9 cellular contexts compared by ENCODE assay signal in the genomic region with DNA sequence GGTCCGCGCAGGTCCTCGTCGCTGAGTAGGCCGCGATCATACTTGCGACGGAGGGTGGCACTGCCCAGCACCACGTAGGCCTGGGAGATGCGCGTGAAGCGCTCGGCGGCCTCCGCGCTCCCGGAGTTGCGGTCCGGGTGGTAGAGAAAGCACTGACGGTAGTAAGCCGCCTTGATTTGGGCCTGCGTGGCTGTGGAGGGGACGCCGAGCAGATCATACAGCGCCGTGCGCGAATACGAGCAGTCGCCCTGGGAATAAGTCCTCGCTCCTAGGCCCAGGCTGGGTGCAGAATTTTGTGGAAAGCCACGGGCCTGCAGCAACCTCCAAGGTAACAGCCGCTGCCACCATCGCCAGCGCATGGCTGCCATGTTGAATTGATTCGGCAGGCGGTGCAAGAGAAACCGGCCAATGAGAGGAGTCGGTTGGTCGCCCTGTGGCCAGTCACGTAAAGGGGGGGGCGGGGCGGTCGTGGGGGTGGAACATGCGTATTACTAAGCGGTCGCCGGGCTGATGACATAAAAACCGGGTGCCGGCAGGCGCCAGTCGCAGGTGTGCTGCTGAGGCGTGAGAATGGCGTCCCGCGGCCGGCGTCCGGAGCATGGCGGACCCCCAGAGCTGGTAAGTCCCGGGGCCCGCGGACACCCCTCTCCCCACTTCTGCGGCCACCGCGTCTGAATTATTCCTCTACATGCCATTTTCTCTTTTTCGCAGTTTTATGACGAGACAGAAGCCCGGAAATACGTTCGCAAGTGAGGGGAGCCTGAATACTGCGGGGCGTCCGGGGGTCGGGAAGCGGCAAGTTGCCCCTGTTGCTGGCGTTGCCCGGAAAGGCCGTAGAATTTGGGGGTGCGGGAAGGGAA. TPM values are rescaled to one million over a fixed set of nuclear protein-coding genes. Genes with fewer than 3 reads are reported as not detected.
A peak's percentile ranks its signal among the peaks of the same experiment; 100 is the strongest.
DNase-seq lines count a peak whose midpoint lies in the region; ATAC-seq, FAIRE-seq and TF ChIP-seq lines count a peak whose summit lies in the region.
"Had no signal": no experiment of that assay in that cellular context is flagged by ENCODE, and none has a peak within 500 bp of the region (broad histone marks: within the 10 kb centered on the region; RNA-seq: fewer than 3 reads in every experiment).

A gene with protein sequence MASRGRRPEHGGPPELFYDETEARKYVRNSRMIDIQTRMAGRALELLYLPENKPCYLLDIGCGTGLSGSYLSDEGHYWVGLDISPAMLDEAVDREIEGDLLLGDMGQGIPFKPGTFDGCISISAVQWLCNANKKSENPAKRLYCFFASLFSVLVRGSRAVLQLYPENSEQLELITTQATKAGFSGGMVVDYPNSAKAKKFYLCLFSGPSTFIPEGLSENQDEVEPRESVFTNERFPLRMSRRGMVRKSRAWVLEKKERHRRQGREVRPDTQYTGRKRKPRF (plus strand): TSS at position 542 of the 860 bp plus-strand sequence. CDS start 29 bp downstream, at position 571.
A gene (minus strand): TSS at position 398 of the 860 bp plus-strand sequence. CDS start 30 bp downstream, at position 368.

- DNase-seq in C1 segment of cervical spinal cord (lab: John Stamatoyannopoulos, UW) (peak; percentile 65 to 96 (median 92)), NCI-H526 treated with DMSO at 0.1 percent for 48 hours (lab: John Stamatoyannopoulos, UW) (peak; percentile 92), dedifferentiated amniotic fluid mesenchymal stem cell (ENCODE audit: extremely low spot score) (peak; percentile 94), HepG2 (ENCODE audit: low spot score) (peak; percentile 91)
- DNase-seq in activated CD4-positive, alpha-beta T cell treated with anti-CD3 and anti-CD28 coated beads, Interleukin-2, amount 50 U/mL, for 1 hour, result peak; percentile 99
- DNase-seq in stimulated activated CD4-positive, alpha-beta T cell treated with anti-CD3 and anti-CD28 coated beads, Interleukin-2, amount 100 ng/mL, for 48 hours, result peak; percentile 94

- peak; percentile 68 for FAIRE-seq in HepG2 (lab: Jason Lieb, UNC)
- FAIRE-seq: islet of Langerhans had no signal

- POLR2A ChIA-PET in HepG2 (lab: Yijun Ruan, JAX), result interaction anchor here (1.0 to 1.6 kb wide), 5 partner anchors 14 to 60 kb away, joined by 3 to 9 read pairs (median 4); a partner anchor contains a TSS

- peak within 1 kb of the TSS; percentile 86 for H3K9ac ChIP-seq in HepG2 (ENCODE audit: insufficient read depth, low read depth, low read length)

- no peaks in the 10 kb centered on the region; a peak in 1 of 5 replicates for H3K27me3 ChIP-seq in HepG2 (ENCODE audit: control insufficient read depth in 1 of 2, insufficient read depth in 2 of 2, low read length in 2 of 2)

- intact Hi-C loops in HepG2 (cut with micrococcal nuclease; ENCODE audit: unreplicated experiment), result loop anchor here (2.0 to 5.0 kb wide), 2 partner anchors 16 to 34 kb away; a partner anchor contains a TSS

- peak within 1 kb of the TSS; percentile 91 to 94 (median 92) for H3K4me3 ChIP-seq in HepG2 (replicated peaks in 1 of 3; ENCODE audit: insufficient read depth in 1 of 3, low read depth in 2 of 3, low read length in 3 of 3)

- CTCF ChIA-PET in HepG2 (lab: Yijun Ruan, JAX; ENCODE audit: low intra/inter-chr PET ratio, low total read pairs), result no interaction called here

- no peaks in the 10 kb centered on the region for H4K20me1 ChIP-seq in HepG2 (ENCODE audit: insufficient read depth, low read length)

- in situ Hi-C loops in HepG2 (cut with HindIII; ENCODE audit: extremely low pct_ligation_motif_present, low pct_unique_long_range_greater_than_20kb), result no loop called here

- WGBS in HepG2 (ENCODE audit: low lambda C conversion rate), result under 1% methylated on average over 26 of the region's 80 CpGs

- ATAC-seq in GM19351 (IDR thresholded peaks at IDR 0.05; ENCODE audit: unreplicated experiment) (peak; percentile 90), HG03520 (IDR thresholded peaks at IDR 0.05; ENCODE audit: unreplicated experiment) (peak; percentile 90), HepG2 (peak; percentile 92)

- peak within 1 kb of the TSS; percentile 80 for H3K4me2 ChIP-seq in HepG2 (ENCODE audit: low read depth, low read length)

- peaks cover 39% of the 10 kb centered on the region for H3K4me1 ChIP-seq in HepG2 (ENCODE audit: insufficient read depth, low read length)

- H3K36me3 ChIP-seq in HepG2 (replicated peaks in 1 of 2; ENCODE audit: control insufficient read depth in 1 of 2, insufficient read depth in 2 of 2, low read length in 2 of 2), result peaks cover 8 to 22% of the 10 kb centered on the region in 2 experiments

- peak; percentile 89 to 90 for TF ChIP-seq POLR2A in HepG2 (IDR thresholded peaks at IDR 0.05; ENCODE audit: insufficient read depth in 1 of 2, low read depth in 2 of 2, low read length in 2 of 2)

- TF ChIP-seq CTCF in HepG2 (CRISPR knock-in tag; IDR thresholded peaks at IDR 0.05), result no peak

- H3K9me3 ChIP-seq in HepG2 (ENCODE audit: low read length), result no peaks in the 10 kb centered on the region

- no peak within 1 kb of the TSS for H2AFZ ChIP-seq in HepG2 (ENCODE audit: low read length)

- no peak; the same call in 1 of the 2 replicates for TF ChIP-seq RAD21 in HepG2 (CRISPR knock-in tag; IDR thresholded peaks at IDR 0.05)

- H3K79me2 ChIP-seq in HepG2 (ENCODE audit: insufficient read depth, low read length), result peaks cover 52% of the 10 kb centered on the region

- H3K27ac ChIP-seq in HepG2 (ENCODE audit: extremely low read length, insufficient read depth, low read length), result peak within 1 kb of the TSS; percentile 75

- BruUV-seq in HepG2 (replicated peaks; lab: Mats Ljungman, UMichigan), result no TSS peak

- TF ChIP-seq EP300 in HepG2 (IDR thresholded peaks at IDR 0.05; ENCODE audit: low read depth in 2 of 2, low read length in 2 of 2) (no peak), HepG2 (CRISPR knock-in tag; IDR thresholded peaks at IDR 0.05; ENCODE audit: borderline replicate concordance) (no peak)

TF ChIP-seq in HepG2, 621 proteins besides CTCF, POLR2A, EP300 and RAD21 (continues in another document):
- TF ChIP-seq, protein P1, sequence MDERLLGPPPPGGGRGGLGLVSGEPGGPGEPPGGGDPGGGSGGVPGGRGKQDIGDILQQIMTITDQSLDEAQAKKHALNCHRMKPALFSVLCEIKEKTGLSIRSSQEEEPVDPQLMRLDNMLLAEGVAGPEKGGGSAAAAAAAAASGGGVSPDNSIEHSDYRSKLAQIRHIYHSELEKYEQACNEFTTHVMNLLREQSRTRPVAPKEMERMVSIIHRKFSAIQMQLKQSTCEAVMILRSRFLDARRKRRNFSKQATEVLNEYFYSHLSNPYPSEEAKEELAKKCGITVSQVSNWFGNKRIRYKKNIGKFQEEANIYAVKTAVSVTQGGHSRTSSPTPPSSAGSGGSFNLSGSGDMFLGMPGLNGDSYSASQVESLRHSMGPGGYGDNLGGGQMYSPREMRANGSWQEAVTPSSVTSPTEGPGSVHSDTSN (CRISPR knock-in tag; IDR thresholded peaks at IDR 0.05), result no peak
- TF ChIP-seq HOXA7 (CRISPR knock-in tag; IDR thresholded peaks at IDR 0.05), result peak; percentile 77; the same call in 1 of the 2 replicates

RNA-seq across cellular contexts. Expression of the first gene that starts in this region (rescaled TPM):
- 37.5 and 47.5 TPM in 2 replicates for total RNA-seq in HepG2 (2016; rRNA removed; fragmentation: Illumina TruSeq; extraction: Trizol)
- total RNA-seq in HepG2 (2016; cell fraction: cytosol; rRNA removed; fragmentation: Illumina TruSeq; extraction: Trizol; ENCODE audit: low read depth), result 25.0 and 27.0 TPM in 2 replicates
- total RNA-seq in HepG2 (2016; cell fraction: insoluble cytoplasmic fraction; rRNA removed; fragmentation: Illumina TruSeq; extraction: Trizol), result 37.7 and 52.7 TPM in 2 replicates
- total RNA-seq in HepG2 (2016; cell fraction: membrane; rRNA removed; fragmentation: Illumina TruSeq; extraction: Trizol), result 22.7 and 27.6 TPM in 2 replicates
- total RNA-seq in HepG2 (2016; cell fraction: nucleus; rRNA removed; fragmentation: Illumina TruSeq; extraction: Trizol), result 36.5 and 38.0 TPM in 2 replicates
- 50.3 and 54.5 TPM in 2 replicates for polyA plus RNA-seq in HepG2 (2011; rRNA removed)
- polyA plus RNA-seq in HepG2 (2011; cell fraction: cytosol; rRNA removed), result 57.5 and 59.3 TPM in 2 replicates
- polyA plus RNA-seq in HepG2 (2011; cell fraction: nucleus; rRNA removed), result 61.1 and 71.4 TPM in 2 replicates
- 39.8 and 49.3 TPM in 2 replicates for polyA plus RNA-seq in HepG2 (2012)
- 23.2 and 24.2 TPM in 2 replicates for polyA plus RNA-seq in HepG2 (2016; cell fraction: cytosol; fragmentation: Illumina TruSeq; extraction: Trizol; ENCODE audit: low read depth)
- 54.9 and 56.3 TPM in 2 replicates for polyA plus RNA-seq in HepG2 (2016; cell fraction: insoluble cytoplasmic fraction; fragmentation: Illumina TruSeq; extraction: Trizol; ENCODE audit: low read depth)
- 27.2 and 30.8 TPM in 2 replicates for polyA plus RNA-seq in HepG2 (2016; cell fraction: membrane; fragmentation: Illumina TruSeq; extraction: Trizol; ENCODE audit: low read depth)
- 97.8 and 98.1 TPM in 2 replicates for polyA plus RNA-seq in HepG2 (2016; cell fraction: nucleus; fragmentation: Illumina TruSeq; extraction: Trizol; ENCODE audit: insufficient read depth, low read depth)
- 20.0 and 77.8 TPM in 2 replicates for polyA minus RNA-seq in HepG2 (2011; rRNA and poly(A)+ RNA removed; ENCODE audit: low replicate concordance)
- 9.4 and 16.6 TPM in 2 replicates for polyA minus RNA-seq in HepG2 (2011; cell fraction: cytosol; rRNA and poly(A)+ RNA removed)
- 14.7 and 15.2 TPM in 2 replicates for polyA minus RNA-seq in HepG2 (2011; cell fraction: nucleus; rRNA and poly(A)+ RNA removed)

RNA-seq across cellular contexts. Expression of the second gene that starts in this region (rescaled TPM):
- total RNA-seq in HepG2 (2016; rRNA removed; fragmentation: Illumina TruSeq; extraction: Trizol), result 3.0 and 3.3 TPM in 2 replicates
- 1.3 TPM in 2 replicates for total RNA-seq in HepG2 (2016; cell fraction: cytosol; rRNA removed; fragmentation: Illumina TruSeq; extraction: Trizol; ENCODE audit: low read depth)
- 2.7 and 3.2 TPM in 2 replicates for total RNA-seq in HepG2 (2016; cell fraction: insoluble cytoplasmic fraction; rRNA removed; fragmentation: Illumina TruSeq; extraction: Trizol)
- 2.5 and 2.7 TPM in 2 replicates for total RNA-seq in HepG2 (2016; cell fraction: membrane; rRNA removed; fragmentation: Illumina TruSeq; extraction: Trizol)
- 2.6 and 2.8 TPM in 2 replicates for total RNA-seq in HepG2 (2016; cell fraction: nucleus; rRNA removed; fragmentation: Illumina TruSeq; extraction: Trizol)
- polyA plus RNA-seq in HepG2 (2011; rRNA removed), result 3.5 and 3.8 TPM in 2 replicates
- polyA plus RNA-seq in HepG2 (2011; cell fraction: cytosol; rRNA removed), result 3.7 and 5.6 TPM in 2 replicates
- polyA plus RNA-seq in HepG2 (2011; cell fraction: nucleus; rRNA removed), result 3.5 and 4.4 TPM in 2 replicates
- 2.0 and 4.5 TPM in 2 replicates for polyA plus RNA-seq in HepG2 (2012)
- 1.9 and 2.1 TPM in 2 replicates for polyA plus RNA-seq in HepG2 (2016; cell fraction: cytosol; fragmentation: Illumina TruSeq; extraction: Trizol; ENCODE audit: low read depth)
- 7.7 and 7.8 TPM in 2 replicates for polyA plus RNA-seq in HepG2 (2016; cell fraction: insoluble cytoplasmic fraction; fragmentation: Illumina TruSeq; extraction: Trizol; ENCODE audit: low read depth)
- 3.1 and 3.6 TPM in 2 replicates for polyA plus RNA-seq in HepG2 (2016; cell fraction: membrane; fragmentation: Illumina TruSeq; extraction: Trizol; ENCODE audit: low read depth)
- 5.6 and 6.4 TPM in 2 replicates for polyA plus RNA-seq in HepG2 (2016; cell fraction: nucleus; fragmentation: Illumina TruSeq; extraction: Trizol; ENCODE audit: insufficient read depth, low read depth)
- 8.4 and 10.1 TPM in 2 replicates for polyA minus RNA-seq in HepG2 (2011; rRNA and poly(A)+ RNA removed; ENCODE audit: low replicate concordance)
- 2.0 and 3.3 TPM in 2 replicates for polyA minus RNA-seq in HepG2 (2011; cell fraction: cytosol; rRNA and poly(A)+ RNA removed)
- 7.7 and 9.3 TPM in 2 replicates for polyA minus RNA-seq in HepG2 (2011; cell fraction: nucleus; rRNA and poly(A)+ RNA removed)

Comparison
In these comparisons a context has a peak if more than half of its experiments do, and no peak if none do; other contexts are left out.
1. Peak in every context shown above with its lines: DNase-seq, ATAC-seq, H3K4me3 ChIP-seq and H3K27ac ChIP-seq.